In the genomic region with DNA sequence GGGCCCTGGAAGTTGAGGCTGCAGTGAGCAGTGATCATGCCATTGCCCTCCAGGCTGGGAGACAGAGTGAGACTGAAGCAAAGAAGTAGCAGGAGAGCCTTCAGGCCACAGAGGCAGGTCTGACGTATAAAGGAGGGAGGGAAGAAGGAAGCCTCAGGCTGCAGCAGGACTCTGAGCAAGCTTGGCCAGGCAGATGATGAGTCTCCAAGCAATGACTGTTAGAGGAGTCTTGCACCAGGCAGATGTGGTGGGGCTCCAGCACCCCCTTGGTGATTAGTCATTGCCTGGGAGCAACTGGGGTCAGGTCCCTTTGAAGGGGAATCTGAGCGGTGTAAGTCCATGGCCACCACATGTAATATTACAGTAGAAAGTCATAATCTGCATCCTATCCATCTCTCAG, we compare ENCODE assay signal across 15 cellular contexts. TPM values are rescaled to one million over a fixed set of nuclear protein-coding genes. Genes with fewer than 3 reads are reported as not detected.
"Had no signal": no experiment of that assay in that cellular context is flagged by ENCODE, and none has a peak within 500 bp of the region (broad histone marks: within the 10 kb centered on the region; RNA-seq: fewer than 3 reads in every experiment).

No MANE protein-coding gene starts in this region.

- H3K27ac ChIP-seq: ascending aorta, cardiac muscle cell, gastroesophageal sphincter, left ventricle myocardium inferior, ovary, testis had no signal

- H3K27me3 ChIP-seq: ascending aorta, cardiac muscle cell, gastroesophageal sphincter, ovary, testis had no signal

- H3K9me3 ChIP-seq: ascending aorta, gastroesophageal sphincter, left ventricle myocardium inferior, ovary, testis had no signal

- DNase-seq: activated CD8-positive, alpha-beta memory T cell treated with anti-CD3 and anti-CD28 coated beads, Interleukin-2, amount 10 ng/mL, durations not matched to agents 7 days and 5 days; activated effector memory CD4-positive, alpha-beta T cell treated with anti-CD3 and anti-CD28 coated beads, Interleukin-2, amount 50 U/mL, for 16 hours; activated naive CD8-positive, alpha-beta T cell treated with anti-CD3 and anti-CD28 coated beads, Interleukin-2, amount 10 ng/mL, durations not matched to agents 7 days and 5 days; activated T-cell treated with anti-CD3 and anti-CD28 coated beads, Interleukin-2, amount 50 U/mL, for 24 hours; left ventricle myocardium inferior; ovary; stimulated activated CD4-positive, alpha-beta T cell treated with anti-CD3 and anti-CD28 coated beads, Interleukin-4, amount 100 ng/mL, for 1 hour; stimulated activated CD8-positive, alpha-beta memory T cell treated with anti-CD3 and anti-CD28 coated beads, Interleukin-4, amount 100 ng/mL, for 48 hours; stimulated activated naive CD8-positive, alpha-beta T cell treated with anti-CD3 and anti-CD28 coated beads, Interleukin-15, Interleukin-2, amounts not matched to agents 100 U/mL and 50 U/mL, for 24 hours; T-helper 17 cell; testis had no signal

- ATAC-seq: activated CD8-positive, alpha-beta memory T cell treated with anti-CD3 and anti-CD28 coated beads, Interleukin-2, amount 10 ng/mL, durations not matched to agents 7 days and 5 days; gastroesophageal sphincter; stimulated activated naive CD8-positive, alpha-beta T cell treated with anti-CD3 and anti-CD28 coated beads, Interleukin-15, Interleukin-2, amounts not matched to agents 100 U/mL and 50 U/mL, for 24 hours; T-helper 17 cell had no signal

- H3K4me1 ChIP-seq: ascending aorta, gastroesophageal sphincter, left ventricle myocardium inferior, testis had no signal

- H3K4me3 ChIP-seq: ascending aorta, cardiac muscle cell, gastroesophageal sphincter, left ventricle myocardium inferior, ovary, testis had no signal

- H3K36me3 ChIP-seq: ascending aorta, cardiac muscle cell, gastroesophageal sphincter, left ventricle myocardium inferior, ovary had no signal

RNA-seq across cellular contexts. Expression of a gene that starts 36.6 kb away (rescaled TPM):
- polyA plus RNA-seq: keratinocyte had no signal
